In genomic region chr5:177473461-177473991, GRCh38 we compare ENCODE assay signal across 7 cellular contexts. TPM values are rescaled to one million over a fixed set of nuclear protein-coding genes. Genes with fewer than 3 reads are reported as not detected.
A peak's percentile ranks its signal among the peaks of the same experiment; 100 is the strongest.
DNase-seq lines count a peak whose midpoint lies in the region; ATAC-seq and TF ChIP-seq lines count a peak whose summit lies in the region.

Gene DBN1 (minus strand): TSS chr5:177473634. CDS start chr5:177473521, 113 bp downstream.

- H3K4me3 Mint-ChIP-seq in HFFc6: peak within 1 kb of the TSS; percentile 92

- no peaks in the 10 kb centered on the region for H3K36me3 ChIP-seq in GM06990 (ENCODE audit: control insufficient read depth, insufficient read depth, low read length)
- H3K36me3 ChIP-seq in RWPE2 (ENCODE audit: low read depth): peaks cover 9% of the 10 kb centered on the region
- H3K36me3 ChIP-seq in ectodermal cell (ENCODE audit: control insufficient read depth, insufficient read depth, low read length): no peaks in the 10 kb centered on the region
- H3K36me3 ChIP-seq in thoracic aorta: no peaks in the 10 kb centered on the region

- peaks cover 4% of the 10 kb centered on the region; the same call in 1 of the 2 replicates for H3K9me3 Mint-ChIP-seq in HFFc6

- peak within 1 kb of the TSS; percentile 78 for H3K27ac Mint-ChIP-seq in HFFc6

- H3K36me3 Mint-ChIP-seq in HFFc6 (ENCODE audit: low read depth): peaks cover 10% of the 10 kb centered on the region; the same call in 1 of the 2 replicates

- H3K4me1 Mint-ChIP-seq in HFFc6 (ENCODE audit: low read depth): peaks cover 78% of the 10 kb centered on the region

- DNase-seq in GM06990 (ENCODE audit: extremely low read depth, insufficient read length) (peak; percentile 61), HFFc6 (no peak), RWPE2 (ENCODE audit: low spot score) (no peak), lung microvascular endothelial cell (ENCODE audit: low read depth in 2 of 2) (peak; percentile 59 to 69), thoracic aorta (ENCODE audit: low spot score) (no peak)
- DNase-seq in stimulated activated CD8-positive, alpha-beta memory T cell treated with anti-CD3 and anti-CD28 coated beads, Interleukin-4, amount 100 ng/mL, for 48 hours: no peak

- ATAC-seq in RWPE2 (ENCODE audit: low read depth) (peak; percentile 53), thoracic aorta (ENCODE audit: insufficient number of reproducible peaks, low FRiP score, low read depth) (peak; percentile 1)

- H3K4me1 ChIP-seq in RWPE2 (ENCODE audit: insufficient read depth, poor library complexity, severe bottlenecking) (peaks cover 16% of the 10 kb centered on the region), ectodermal cell (ENCODE audit: control insufficient read depth, insufficient read depth, low read length) (peaks cover 41% of the 10 kb centered on the region), thoracic aorta (ENCODE audit: control insufficient read depth in 1 of 2, low read depth in 2 of 2) (peaks cover 23 to 79% of the 10 kb centered on the region in 2 donors)

- peaks cover 51% of the 10 kb centered on the region for H3K27me3 Mint-ChIP-seq in HFFc6 (ENCODE audit: insufficient read depth)

- TF ChIP-seq CTCF in GM06990 (IDR thresholded peaks at IDR 0.05; ENCODE audit: insufficient read depth, low read length, poor library complexity, severe bottlenecking): no peak
- TF ChIP-seq CTCF in HFFc6 (IDR thresholded peaks at IDR 0.05): no peak
- no peak for TF ChIP-seq CTCF in RWPE2 (IDR thresholded peaks at IDR 0.05; ENCODE audit: poor library complexity, severe bottlenecking)
- TF ChIP-seq CTCF in thoracic aorta (IDR thresholded peaks at IDR 0.05): no peak

- no peaks in the 10 kb centered on the region; the same call in 1 of the 2 replicates for H3K27me3 ChIP-seq in GM06990 (replicated peaks; ENCODE audit: control insufficient read depth, insufficient read depth, low read length)
- H3K27me3 ChIP-seq in RWPE2 (ENCODE audit: insufficient read depth, poor library complexity, severe bottlenecking): no peaks in the 10 kb centered on the region
- H3K27me3 ChIP-seq in ectodermal cell (ENCODE audit: control insufficient read depth, insufficient read depth, low read length, poor library complexity, severe bottlenecking): no peaks in the 10 kb centered on the region
- H3K27me3 ChIP-seq in thoracic aorta (replicated peaks; ENCODE audit: insufficient read depth): no peaks in the 10 kb centered on the region

- WGBS in ectodermal cell, 2 experiments: 0% methylated on average over 55 to 63 of the region's 65 CpGs

- H3K9me3 ChIP-seq in RWPE2 (ENCODE audit: severe bottlenecking): no peaks in the 10 kb centered on the region
- H3K9me3 ChIP-seq in ectodermal cell (ENCODE audit: control insufficient read depth, low read length): no peaks in the 10 kb centered on the region
- no peaks in the 10 kb centered on the region for H3K9me3 ChIP-seq in thoracic aorta

- H3K27ac ChIP-seq in RWPE2 (ENCODE audit: poor library complexity, severe bottlenecking): peak within 1 kb of the TSS; percentile 69
- peak within 1 kb of the TSS; percentile 95 for H3K27ac ChIP-seq in ectodermal cell (ENCODE audit: insufficient read depth, low read depth, low read length, poor library complexity, severe bottlenecking)
- H3K27ac ChIP-seq in thoracic aorta: peak within 1 kb of the TSS; percentile 73 to 78

- peak within 1 kb of the TSS; percentile 62 for H3K4me3 ChIP-seq in GM06990 (replicated peaks; ENCODE audit: low read depth, low read length)
- H3K4me3 ChIP-seq in RWPE2 (ENCODE audit: severe bottlenecking): peak within 1 kb of the TSS; percentile 97
- peak within 1 kb of the TSS; percentile 95 for H3K4me3 ChIP-seq in ectodermal cell (ENCODE audit: insufficient read depth, low read depth, low read length)
- peak within 1 kb of the TSS; percentile 87 for H3K4me3 ChIP-seq in thoracic aorta

RNA-seq across cellular contexts. Expression of gene DBN1, which starts in this region (rescaled TPM):
- total RNA-seq in HFFc6 (2021; fragmentation: NEBNext Ultra II Directional; extraction: Animal tissue kit (Norgen Biotek cat#: 25700)): 100 to 1,000 TPM; 346 to 394 (median 358) TPM
- 451 TPM for polyA plus RNA-seq in ectodermal cell (2013, experiment 1 of 4)
- 443 TPM for polyA plus RNA-seq in ectodermal cell (2013, experiment 2 of 4)
- 312 TPM for polyA plus RNA-seq in ectodermal cell (2013, experiment 3 of 4)
- 341 TPM for polyA plus RNA-seq in ectodermal cell (2013, experiment 4 of 4)
- 88.9 and 112 TPM in 2 replicates for total RNA-seq in lung microvascular endothelial cell
- total RNA-seq in thoracic aorta: 100 to 1,000 TPM in 1 of 2 donors, 10 to 100 TPM in 1; 91.2 to 132 TPM

Comparison
In these comparisons a context has a peak if more than half of its experiments do, and no peak if none do; other contexts are left out.
1. DNase-seq: peak in GM06990 (single experiment) and lung microvascular endothelial cell (2 of 2); none in HFFc6 (single experiment), RWPE2 (single experiment), thoracic aorta (single experiment) and stimulated activated CD8-positive, alpha-beta memory T cell treated with anti-CD3 and anti-CD28 coated beads, Interleukin-4, amount 100 ng/mL, for 48 hours (single experiment).
2. Peak in every context shown above with its lines, with median percentiles within 50 percentile points of each other: H3K4me3 ChIP-seq and H3K27ac ChIP-seq.